26 cellular contexts compared by ENCODE assay signal in the genomic region with DNA sequence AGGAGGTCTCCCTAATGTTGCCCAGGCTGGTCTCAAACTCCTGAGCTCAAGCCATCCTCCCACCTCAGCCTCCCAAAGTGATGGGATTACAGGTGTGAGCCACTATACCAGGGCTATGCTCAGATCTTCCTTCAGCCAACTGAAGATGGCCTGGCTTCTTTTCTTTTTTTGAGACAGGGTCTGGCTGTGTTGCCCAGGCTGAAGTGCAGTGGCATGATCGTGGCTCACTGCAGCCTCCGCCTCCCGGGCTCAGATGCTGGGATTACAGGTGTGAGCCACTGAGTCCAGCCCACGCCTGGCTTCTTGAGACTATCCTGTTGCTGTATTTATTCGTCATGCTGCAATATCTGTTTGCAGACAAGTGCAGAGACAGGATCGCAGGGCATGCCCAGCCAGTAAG.
"Had no signal": no experiment of that assay in that cellular context is flagged by ENCODE, and none has a peak within 500 bp of the region (broad histone marks: within the 10 kb centered on the region; RNA-seq: fewer than 3 reads in every experiment).

No MANE protein-coding gene starts in this region.

- H3K27me3 ChIP-seq: left lung, ovary, right atrium auricular region, stomach, testis, thyroid gland, transverse colon, upper lobe of left lung, vagina had no signal

- DNase-seq: hypothalamus; immature natural killer cell; kidney; left colon; left lung; lower lobe of right lung; mammary epithelial cell; mesenchymal stem cell; naive B cell; natural killer cell; nephron progenitor cell; ovary; stimulated activated CD4-positive, alpha-beta T cell treated with anti-CD3 and anti-CD28 coated beads, Interleukin-12 subunit alpha, Interleukin-12 subunit beta, amount 100 ng/mL, for 4 hours; stimulated activated CD4-positive, alpha-beta T cell treated with anti-CD3 and anti-CD28 coated beads, Interleukin-15, amount 100 ng/mL, for 24 hours; stimulated activated CD4-positive, alpha-beta T cell treated with anti-CD3 and anti-CD28 coated beads, Interleukin-2, amount 100 ng/mL, for 24 hours; stimulated activated CD4-positive, alpha-beta T cell treated with anti-CD3 and anti-CD28 coated beads, Interleukin-4, amount 100 ng/mL, for 1 hour; stimulated activated naive B cell treated with anti-CD40 and anti-IgM and Interleukin-4, amounts not matched to agents 10 μg/mL and 1 μg/mL and 100 μg/mL, for 72 hours; stimulated activated naive CD8-positive, alpha-beta T cell treated with anti-CD3 and anti-CD28 coated beads, Interleukin-15, Interleukin-2, amounts not matched to agents 100 U/mL and 50 U/mL, for 24 hours; stomach; testis; thyroid gland; transverse colon; upper lobe of left lung had no signal

- H3K9me3 ChIP-seq: left lung, lower lobe of right lung, ovary, right atrium auricular region, stomach, testis, thyroid gland, transverse colon, upper lobe of left lung, vagina had no signal

- H3K27ac ChIP-seq: left lung, lower lobe of right lung, ovary, right atrium auricular region, skin epidermis, stomach, testis, thyroid gland, transverse colon, upper lobe of left lung, vagina had no signal

- H3K4me3 ChIP-seq: left lung, lower lobe of right lung, ovary, right atrium auricular region, skin epidermis, stomach, testis, thyroid gland, transverse colon, upper lobe of left lung, vagina had no signal

- H3K36me3 ChIP-seq: ovary, thyroid gland had no signal

- H3K4me1 ChIP-seq: testis had no signal
